8 cellular contexts compared by ENCODE assay signal in genomic region chr3:141011511-141012262, GRCh38. TPM values are rescaled to one million over a fixed set of nuclear protein-coding genes. Genes with fewer than 3 reads are reported as not detected.
DNase-seq lines count a peak whose midpoint lies in the region; ATAC-seq and TF ChIP-seq lines count a peak whose summit lies in the region.

No MANE protein-coding gene starts in this region.

- H3K9me3 ChIP-seq in gastroesophageal sphincter (no peaks in the 10 kb centered on the region), thyroid gland (no peaks in the 10 kb centered on the region)

- peaks cover 0 to 8% (median 3%) of the 10 kb centered on the region in 3 donors for H3K4me1 ChIP-seq in gastroesophageal sphincter
- H3K4me1 ChIP-seq in thyroid gland = no peaks in the 10 kb centered on the region

- peaks cover 3% of the 10 kb centered on the region for H3K4me1 Mint-ChIP-seq in osteocyte (ENCODE audit: unreplicated experiment)

- H3K4me3 ChIP-seq in LNCaP clone FGC (ENCODE audit: low read depth, low read length) (no peak overlapping the region), gastroesophageal sphincter (no peak overlapping the region), thyroid gland (replicated peaks in 1 of 3) (no peak overlapping the region)

- TF ChIP-seq CTCF in LNCaP clone FGC (IDR thresholded peaks at IDR 0.05; ENCODE audit: control insufficient read depth, extremely low read depth, insufficient read depth) (peak; percentile 97), gastroesophageal sphincter (IDR thresholded peaks at IDR 0.05) (peak; percentile 64 to 90 (median 69)), osteocyte (IDR thresholded peaks at IDR 0.05) (peak; percentile 94), thyroid gland (IDR thresholded peaks at IDR 0.05) (peak; percentile 16 to 72 (median 36))

- H3K27ac Mint-ChIP-seq in osteocyte (ENCODE audit: unreplicated experiment) = no peak overlapping the region

- DNase-seq in Caki2 (ENCODE audit: low read depth) (peak; percentile 36), LNCaP clone FGC (ENCODE audit: low read depth) (peak; percentile 15), SHP77 (lab: John Stamatoyannopoulos, UW) (peak; percentile 67 to 83), osteocyte (ENCODE audit: extremely low spot score, unreplicated experiment) (peak; percentile 92), thyroid gland (peak; percentile 66 to 68)
- DNase-seq in activated effector memory CD4-positive, alpha-beta T cell treated with Interleukin-2 at 50 U/mL for 16 hours = peak; percentile 37

- no peaks in the 10 kb centered on the region for H3K36me3 Mint-ChIP-seq in osteocyte (ENCODE audit: unreplicated experiment)

- intact Hi-C loops in thyroid gland (cut with DNase I) = loop anchor here (10.0 kb wide), 1 partner anchor 173 kb away; no protein-coding TSS in a partner anchor

- peaks cover 27% of the 10 kb centered on the region for H3K27me3 Mint-ChIP-seq in osteocyte (ENCODE audit: unreplicated experiment)

- H3K9me3 Mint-ChIP-seq in osteocyte (ENCODE audit: unreplicated experiment) = peaks cover 2% of the 10 kb centered on the region

- 13 to 16% methylated on average over 11 to 12 of the region's 14 CpGs for WGBS in gastroesophageal sphincter (ENCODE audit: low coverage in 1 of 2), 2 donors
- whole genome bisulfite sequencing in thyroid gland, 2 donors = 23 to 27% methylated on average over 14 of the region's 14 CpGs

- no peak for TF ChIP-seq EP300 in gastroesophageal sphincter (IDR thresholded peaks at IDR 0.05)

- no peak overlapping the region for H3K4me3 Mint-ChIP-seq in osteocyte (ENCODE audit: unreplicated experiment)

- no peaks in the 10 kb centered on the region for H3K36me3 ChIP-seq in gastroesophageal sphincter
- H3K36me3 ChIP-seq in thyroid gland = no peaks in the 10 kb centered on the region

- H3K27me3 ChIP-seq in gastroesophageal sphincter (peaks cover 4% of the 10 kb centered on the region), thyroid gland (no peaks in the 10 kb centered on the region)

- TF ChIP-seq POLR2A in gastroesophageal sphincter (IDR thresholded peaks at IDR 0.05) (no peak), thyroid gland (IDR thresholded peaks at IDR 0.05) (no peak)

- H3K27ac ChIP-seq in gastroesophageal sphincter (no peak overlapping the region), thyroid gland (no peak overlapping the region)

- in situ Hi-C loops in Caki2 (cut with HindIII; ENCODE audit: low pct_unique_long_range_greater_than_20kb, low sequenced_read_pairs) = no loop called here

- ATAC-seq in GM21526 (IDR thresholded peaks at IDR 0.05; ENCODE audit: low FRiP score, unreplicated experiment) (peak; percentile 74), gastroesophageal sphincter (peak; percentile 43)

RNA-seq across cellular contexts. Expression of gene SPSB4, which starts 39.5 kb away (rescaled TPM):
- total RNA-seq in Caki2 (2014; rRNA removed; shearing (Covaris generic); ENCODE audit: low replicate concordance) = 0.37 and 0.52 TPM in 2 replicates
- 1 to 10 TPM in 3 of 4 donors, under 1 TPM in 1; 0.22 to 3.4 (median 1.2) TPM for total RNA-seq in gastroesophageal sphincter
- 2.0 and 3.3 TPM in 2 replicates for total RNA-seq in osteocyte
- total RNA-seq in thyroid gland = 1 to 10 TPM in 1 of 4 donors, not detected in 3; 1.2 TPM

Comparison
In these comparisons a context has a peak if more than half of its experiments do, and no peak if none do; other contexts are left out.
1. DNase-seq: peak in every context shown above with its lines; median percentile 92 in osteocyte; 75 in SHP77; 67 in thyroid gland; 37 in activated effector memory CD4-positive, alpha-beta T cell treated with Interleukin-2 at 50 U/mL for 16 hours; 36 in Caki2; 15 in LNCaP clone FGC.
2. CTCF ChIP-seq: peak in every context shown above with its lines; median percentile 97 in LNCaP clone FGC; 94 in osteocyte; 69 in gastroesophageal sphincter; 36 in thyroid gland.